Comparison of ENCODE assay signal across 25 cellular contexts in genomic region chr3:164851905-164852304, GRCh38.
"Had no signal": no experiment of that assay in that cellular context is flagged by ENCODE, and none has a peak within 500 bp of the region (broad histone marks: within the 10 kb centered on the region; RNA-seq: fewer than 3 reads in every experiment).

No MANE protein-coding gene starts in this region.

- H3K27me3 ChIP-seq: left lung, ovary, right atrium auricular region, right lobe of liver, tibial nerve, uterus had no signal

- H3K36me3 Mint-ChIP-seq: immature natural killer cell; mesothelial cell of epicardium; naive B cell; natural killer cell; stimulated activated memory B cell treated with anti-CD40 and anti-IgM and Interleukin-4, amounts not matched to agents 10 μg/mL and 1 μg/mL and 100 μg/mL, for 72 hours; type B pancreatic cell had no signal

- DNase-seq: immature natural killer cell; kidney; left colon; left lung; lower lobe of right lung; mammary epithelial cell; naive B cell; natural killer cell; ovary; right lobe of liver; stimulated activated CD4-positive, alpha-beta T cell treated with anti-CD3 and anti-CD28 coated beads, Interleukin-1b, Interleukin-23, amount 100 ng/mL, for 48 hours; stimulated activated CD4-positive, alpha-beta T cell treated with anti-CD3 and anti-CD28 coated beads, Interleukin-2, amount 100 ng/mL, for 48 hours; stimulated activated CD4-positive, alpha-beta T cell treated with anti-CD3 and anti-CD28 coated beads, Interleukin-4, amount 100 ng/mL, for 4 hours; stimulated activated CD8-positive, alpha-beta memory T cell treated with anti-CD3 and anti-CD28 coated beads, Interleukin-4, amount 100 ng/mL, for 48 hours; stimulated activated naive CD4-positive, alpha-beta T cell treated with Interleukin-2 at 50 U/mL for 16 hours; stimulated activated naive CD8-positive, alpha-beta T cell treated with anti-CD3 and anti-CD28 coated beads, Interleukin-15, amount 100 ng/mL, for 72 hours; substantia nigra; uterus had no signal

- H3K27me3 Mint-ChIP-seq: naive B cell; progenitor cell of endocrine pancreas; stimulated activated memory B cell treated with anti-CD40 and anti-IgM and Interleukin-4, amounts not matched to agents 10 μg/mL and 1 μg/mL and 100 μg/mL, for 72 hours; stimulated activated naive CD8-positive, alpha-beta T cell treated with anti-CD3 and anti-CD28 coated beads, Interleukin-15, amount 100 ng/mL, for 72 hours; type B pancreatic cell had no signal

- H3K4me3 ChIP-seq: left lung, lower lobe of right lung, ovary, right atrium auricular region, right lobe of liver, smooth muscle cell, tibial nerve, uterus had no signal

- H3K9me3 Mint-ChIP-seq: mesothelial cell of epicardium; stimulated activated memory B cell treated with anti-CD40 and anti-IgM and Interleukin-4, amounts not matched to agents 10 μg/mL and 1 μg/mL and 100 μg/mL, for 72 hours; stimulated activated naive CD8-positive, alpha-beta T cell treated with anti-CD3 and anti-CD28 coated beads, Interleukin-15, amount 100 ng/mL, for 72 hours; type B pancreatic cell had no signal

- H3K27ac Mint-ChIP-seq: immature natural killer cell; mesothelial cell of epicardium; naive B cell; natural killer cell; progenitor cell of endocrine pancreas; stimulated activated memory B cell treated with anti-CD40 and anti-IgM and Interleukin-4, amounts not matched to agents 10 μg/mL and 1 μg/mL and 100 μg/mL, for 72 hours; stimulated activated naive CD8-positive, alpha-beta T cell treated with anti-CD3 and anti-CD28 coated beads, Interleukin-15, amount 100 ng/mL, for 72 hours; type B pancreatic cell had no signal

- H3K9me3 ChIP-seq: left lung, lower lobe of right lung, ovary, right atrium auricular region, right lobe of liver, tibial nerve, uterus had no signal

- H3K36me3 ChIP-seq: left lung, lower lobe of right lung, ovary, right atrium auricular region, right lobe of liver, tibial nerve, uterus had no signal

- H3K4me3 Mint-ChIP-seq: immature natural killer cell; mesothelial cell of epicardium; naive B cell; natural killer cell; stimulated activated memory B cell treated with anti-CD40 and anti-IgM and Interleukin-4, amounts not matched to agents 10 μg/mL and 1 μg/mL and 100 μg/mL, for 72 hours; stimulated activated naive CD8-positive, alpha-beta T cell treated with anti-CD3 and anti-CD28 coated beads, Interleukin-15, amount 100 ng/mL, for 72 hours; type B pancreatic cell had no signal

- H3K4me1 Mint-ChIP-seq: immature natural killer cell; mesothelial cell of epicardium; naive B cell; natural killer cell; stimulated activated memory B cell treated with anti-CD40 and anti-IgM and Interleukin-4, amounts not matched to agents 10 μg/mL and 1 μg/mL and 100 μg/mL, for 72 hours; stimulated activated naive CD8-positive, alpha-beta T cell treated with anti-CD3 and anti-CD28 coated beads, Interleukin-15, amount 100 ng/mL, for 72 hours had no signal

- ATAC-seq: left colon; left lung; lower lobe of right lung; natural killer cell; right lobe of liver; stimulated activated memory B cell treated with anti-CD40 and anti-IgM and Interleukin-4, amounts not matched to agents 10 μg/mL and 1 μg/mL and 100 μg/mL, for 72 hours; stimulated activated naive CD8-positive, alpha-beta T cell treated with anti-CD3 and anti-CD28 coated beads, Interleukin-15, amount 100 ng/mL, for 72 hours had no signal

- H3K4me1 ChIP-seq: left lung, lower lobe of right lung, right atrium auricular region, right lobe of liver, tibial nerve, uterus had no signal

- H3K27ac ChIP-seq: left lung, lower lobe of right lung, ovary, right atrium auricular region, right lobe of liver, tibial nerve, uterus had no signal
